In genomic region chr17:41500131-41500911, GRCh38 we compare ENCODE assay signal across 12 cellular contexts. TPM values are rescaled to one million over a fixed set of nuclear protein-coding genes. Genes with fewer than 3 reads are reported as not detected.
DNase-seq lines count a peak whose midpoint lies in the region; ATAC-seq and TF ChIP-seq lines count a peak whose summit lies in the region.
"Had no signal": no experiment of that assay in that cellular context is flagged by ENCODE, and none has a peak within 500 bp of the region (broad histone marks: within the 10 kb centered on the region; RNA-seq: fewer than 3 reads in every experiment).

No MANE protein-coding gene starts in this region.

- H3K27ac ChIP-seq in iPS-20b (ENCODE audit: low read length) = no peak overlapping the region
- no peak overlapping the region for H3K27ac ChIP-seq in Karpas-422 (ENCODE audit: low read length)
- no peak overlapping the region for H3K27ac ChIP-seq in vagina
- H3K27ac ChIP-seq: colonic mucosa, psoas muscle had no signal

- no peaks in the 10 kb centered on the region for H3K79me2 ChIP-seq in Karpas-422 (ENCODE audit: low read length)

- H3K4me1 Mint-ChIP-seq in WTC11 = peaks cover 37% of the 10 kb centered on the region

- peaks cover 10% of the 10 kb centered on the region; the same call in 1 of the 2 replicates for H3K4me1 ChIP-seq in iPS-20b (ENCODE audit: insufficient read depth, low read length)
- peaks cover 3% of the 10 kb centered on the region for H3K4me1 ChIP-seq in Karpas-422 (ENCODE audit: low read length)
- peaks cover 37% of the 10 kb centered on the region for H3K4me1 ChIP-seq in vagina
- H3K4me1 ChIP-seq: colonic mucosa, psoas muscle had no signal

- H3K36me3 Mint-ChIP-seq in WTC11 = no peaks in the 10 kb centered on the region

- H3K4me3 Mint-ChIP-seq in WTC11 = no peak overlapping the region

- no peak overlapping the region for H2AFZ ChIP-seq in Karpas-422 (ENCODE audit: low read length)

- DNase-seq in AG10803 (ENCODE audit: low read depth) (peak; percentile 41), HS-5 (ENCODE audit: low read depth) (peak; percentile 70), WTC11 (ENCODE audit: low spot score) (no peak), Karpas-422 (no peak), vagina (ENCODE audit: extremely low spot score in 2 of 2) (no peak), DMS153 (lab: John Stamatoyannopoulos, UW) (no peak), NCI-H2081 (lab: John Stamatoyannopoulos, UW) (no peak)
- DNase-seq: colonic mucosa, COR-L47, psoas muscle had no signal

- no peaks in the 10 kb centered on the region for H3K9me2 ChIP-seq in Karpas-422 (replicated peaks; ENCODE audit: insufficient read depth, low read length)

- intact Hi-C loops in vagina (cut with DNase I) = no loop called here

- H3K27me3 Mint-ChIP-seq in WTC11 (ENCODE audit: low read depth) = peaks cover 2% of the 10 kb centered on the region; the same call in 1 of the 2 replicates

- H3K4me2 ChIP-seq in Karpas-422 (ENCODE audit: low read depth, low read length, poor library complexity, severe bottlenecking) = no peak overlapping the region

- peak; percentile 12 for ATAC-seq in WTC11
- ATAC-seq: psoas muscle had no signal

- no peaks in the 10 kb centered on the region for H3K9me3 Mint-ChIP-seq in WTC11

- no peaks in the 10 kb centered on the region for H3K9me3 ChIP-seq in iPS-20b (ENCODE audit: insufficient read depth, low read depth, low read length)
- no peaks in the 10 kb centered on the region for H3K9me3 ChIP-seq in Karpas-422 (ENCODE audit: low read length)
- H3K9me3 ChIP-seq in vagina = no peaks in the 10 kb centered on the region
- H3K9me3 ChIP-seq: colonic mucosa, psoas muscle had no signal

- H3K36me3 ChIP-seq in iPS-20b (ENCODE audit: insufficient read depth, low read depth, low read length) (no peaks in the 10 kb centered on the region), Karpas-422 (ENCODE audit: insufficient read depth, low read length) (no peaks in the 10 kb centered on the region), vagina (no peaks in the 10 kb centered on the region)
- H3K36me3 ChIP-seq: colonic mucosa had no signal

- POLR2A ChIA-PET in WTC11 (lab: Charles Lee) = interaction anchor here (1.4 kb wide), 1 partner anchor 151 kb away, joined by 3 read pairs; no protein-coding TSS in a partner anchor

- TF ChIP-seq POLR2A in vagina (IDR thresholded peaks at IDR 0.05) = no peak

- no peak overlapping the region for H3K9ac ChIP-seq in iPS-20b (ENCODE audit: low read depth, low read length)
- no peak overlapping the region for H3K9ac ChIP-seq in Karpas-422 (ENCODE audit: low read length)

- no peak for TF ChIP-seq CTCF in AG10803 (conservative IDR thresholded peaks at IDR 0.05; ENCODE audit: low read length)
- TF ChIP-seq CTCF in WTC11 (IDR thresholded peaks at IDR 0.05) = no peak
- no peak for TF ChIP-seq CTCF in vagina (IDR thresholded peaks at IDR 0.05)

- no peaks in the 10 kb centered on the region for H3K27me3 ChIP-seq in iPS-20b (ENCODE audit: insufficient read depth, low read length)
- H3K27me3 ChIP-seq in Karpas-422 (ENCODE audit: low read length) = no peaks in the 10 kb centered on the region
- no peaks in the 10 kb centered on the region for H3K27me3 ChIP-seq in vagina
- H3K27me3 ChIP-seq: colonic mucosa had no signal

- CTCF ChIA-PET in WTC11 (lab: Charles Lee) = interaction anchor here (1.1 to 3.2 kb wide), 7 partner anchors 13 to 196 kb away, joined by 3 to 35 read pairs (median 6); no protein-coding TSS in a partner anchor

- H3K27ac Mint-ChIP-seq in WTC11 = peak overlapping the region; percentile 39; the same call in 1 of the 2 replicates

- no peak overlapping the region for H3K4me3 ChIP-seq in AG10803 (ENCODE audit: low read length)
- H3K4me3 ChIP-seq in iPS-20b (ENCODE audit: low read length) = peak overlapping the region; percentile 8; the same call in 1 of the 2 replicates
- no peak overlapping the region for H3K4me3 ChIP-seq in Karpas-422 (ENCODE audit: low read length)
- H3K4me3 ChIP-seq in vagina = no peak overlapping the region
- H3K4me3 ChIP-seq: colonic mucosa, psoas muscle had no signal

- H4K20me1 ChIP-seq in Karpas-422 (ENCODE audit: insufficient read depth, low read depth, low read length) = no peaks in the 10 kb centered on the region; the same call in 1 of the 2 replicates

TF ChIP-seq in WTC11, 78 proteins besides CTCF, POLR2A, EP300 and RAD21:
- TF ChIP-seq ZNF219 (CRISPR knock-in tag; IDR thresholded peaks at IDR 0.05; ENCODE audit: borderline replicate concordance) (no peak), ZNF423 (CRISPR knock-in tag; IDR thresholded peaks at IDR 0.05) (0 out of 2 replicates have a peak, but pooled peaks have one; percentile 37), ZNF121 (CRISPR knock-in tag; IDR thresholded peaks at IDR 0.05) (no peak)

RNA-seq across cellular contexts. Expression of gene KRT13, which starts 5.1 kb away (rescaled TPM):
- total RNA-seq in WTC11 (2021) = not detected in 3 replicates
- not detected in 2 replicates for total RNA-seq in Karpas-422 (2014; rRNA removed; shearing (Covaris generic); ENCODE audit: low replicate concordance)
- 10,968 TPM for total RNA-seq in vagina
- total RNA-seq: activated CD8-positive, alpha-beta memory T cell treated with anti-CD3 and anti-CD28 coated beads for 36 hours had no signal

RNA-seq across cellular contexts. Expression of gene KRT36, which starts 10.6 kb away (rescaled TPM):
- total RNA-seq in WTC11 (2021) = not detected in 3 replicates
- not detected in 2 replicates for total RNA-seq in Karpas-422 (2014; rRNA removed; shearing (Covaris generic); ENCODE audit: low replicate concordance)
- not detected for total RNA-seq in vagina
- total RNA-seq: activated CD8-positive, alpha-beta memory T cell treated with anti-CD3 and anti-CD28 coated beads for 36 hours; colonic mucosa; psoas muscle had no signal

RNA-seq across cellular contexts. Expression of gene KRT15, which starts 18.4 kb away (rescaled TPM):
- total RNA-seq in WTC11 (2021) (0.34 to 0.55 TPM (median 0.37 TPM) in 3 replicates), vagina (931 TPM)
- not detected in 2 replicates for total RNA-seq in Karpas-422 (2014; rRNA removed; shearing (Covaris generic); ENCODE audit: low replicate concordance)
- total RNA-seq: activated CD8-positive, alpha-beta memory T cell treated with anti-CD3 and anti-CD28 coated beads for 36 hours had no signal

RNA-seq across cellular contexts. Expression of gene KRT35, which starts 19.4 kb away (rescaled TPM):
- total RNA-seq in WTC11 (2021) = not detected in 3 replicates
- total RNA-seq in Karpas-422 (2014; rRNA removed; shearing (Covaris generic); ENCODE audit: low replicate concordance) = not detected in 2 replicates
- total RNA-seq in vagina = not detected
- total RNA-seq: activated CD8-positive, alpha-beta memory T cell treated with anti-CD3 and anti-CD28 coated beads for 36 hours; colonic mucosa; psoas muscle had no signal

RNA-seq across cellular contexts. Expression of gene KRT19, which starts 27.8 kb away (rescaled TPM):
- 110 to 130 TPM (median 124 TPM) in 3 replicates for total RNA-seq in WTC11 (2021)
- not detected in 2 replicates for total RNA-seq in Karpas-422 (2014; rRNA removed; shearing (Covaris generic); ENCODE audit: low replicate concordance)
- total RNA-seq in vagina = 198 TPM
- total RNA-seq: activated CD8-positive, alpha-beta memory T cell treated with anti-CD3 and anti-CD28 coated beads for 36 hours had no signal

Comparison
In these comparisons a context has a peak if more than half of its experiments do, and no peak if none do; other contexts are left out.
1. DNase-seq: peak in AG10803 (single experiment) and HS-5 (single experiment); none in WTC11 (single experiment), Karpas-422 (single experiment), vagina (0 of 2), DMS153 (single experiment) and NCI-H2081 (0 of 2).
2. RNA of gene KRT13, which starts 5.1 kb away (total RNA-seq): 10,968 TPM in vagina (single experiment); not detected in WTC11 and not detected in Karpas-422; every median in the first group is over 1,000 times any median in the second.
3. RNA of gene KRT15, which starts 18.4 kb away (total RNA-seq): 931 TPM in vagina (single experiment); 0.34 to 0.55 TPM in WTC11 and not detected in Karpas-422; every median in the first group is over 100 times any median in the second.